Comparison of ENCODE assay signal across 17 cellular contexts in genomic region chr20:25353754-25354705, GRCh38. TPM values are rescaled to one million over a fixed set of nuclear protein-coding genes. Genes with fewer than 3 reads are reported as not detected.
A peak's percentile ranks its signal among the peaks of the same experiment; 100 is the strongest.
DNase-seq lines count a peak whose midpoint lies in the region; ATAC-seq and TF ChIP-seq lines count a peak whose summit lies in the region.
"Had no signal": no experiment of that assay in that cellular context is flagged by ENCODE, and none has a peak within 500 bp of the region (broad histone marks: within the 10 kb centered on the region; RNA-seq: fewer than 3 reads in every experiment).

No MANE protein-coding gene starts in this region.

- no peaks in the 10 kb centered on the region for H3K27me3 Mint-ChIP-seq in nephron (ENCODE audit: low read depth)
- no peaks in the 10 kb centered on the region for H3K27me3 Mint-ChIP-seq in endodermal cell (ENCODE audit: insufficient read depth)
- H3K27me3 Mint-ChIP-seq: activated naive CD8-positive, alpha-beta T cell treated with anti-CD3 and anti-CD28 coated beads, Interleukin-2, amount 10 ng/mL, durations not matched to agents 7 days and 5 days; central memory CD8-positive, alpha-beta T cell had no signal

- H3K4me1 ChIP-seq in HUES48 (ENCODE audit: control insufficient read depth, insufficient read depth, low read length) (peaks cover 62% of the 10 kb centered on the region), esophagus muscularis mucosa (peaks cover 14 to 38% (median 26%) of the 10 kb centered on the region in 4 donors), endodermal cell (ENCODE audit: control insufficient read depth, insufficient read depth, low read length) (no peaks in the 10 kb centered on the region)

- H3K27me3 ChIP-seq in HUES48 (ENCODE audit: control insufficient read depth, insufficient read depth, low read length) (no peaks in the 10 kb centered on the region), esophagus muscularis mucosa (no peaks in the 10 kb centered on the region), endodermal cell (ENCODE audit: control insufficient read depth, insufficient read depth, low read length, poor library complexity, severe bottlenecking) (no peaks in the 10 kb centered on the region)

- no peak for TF ChIP-seq POLR2A in esophagus muscularis mucosa (IDR thresholded peaks at IDR 0.05; ENCODE audit: low read depth)

- no peak overlapping the region for H3K4me3 Mint-ChIP-seq in nephron
- H3K4me3 Mint-ChIP-seq in endodermal cell: no peak overlapping the region
- H3K4me3 Mint-ChIP-seq: activated naive CD8-positive, alpha-beta T cell treated with anti-CD3 and anti-CD28 coated beads, Interleukin-2, amount 10 ng/mL, durations not matched to agents 7 days and 5 days; central memory CD8-positive, alpha-beta T cell had no signal

- 73% methylated on average over 15 of the region's 15 CpGs for WGBS in esophagus muscularis mucosa
- 84 to 86% methylated on average over 15 of the region's 15 CpGs for WGBS in endodermal cell (ENCODE audit: insufficient coverage in 1 of 2, insufficient read length in 1 of 2), 2 experiments

- TF ChIP-seq EP300 in esophagus muscularis mucosa (IDR thresholded peaks at IDR 0.05): no peak

- no peak for ATAC-seq in GM21529 (IDR thresholded peaks at IDR 0.05; ENCODE audit: unreplicated experiment)

- no peak overlapping the region; the same call in 1 of the 2 replicates for H3K9ac ChIP-seq in HUES48 (ENCODE audit: low read depth, low read length)
- no peak overlapping the region for H3K9ac ChIP-seq in endodermal cell (ENCODE audit: extremely low read depth, low read length, poor library complexity, severe bottlenecking)

- H3K9me3 ChIP-seq in HUES48 (ENCODE audit: control insufficient read depth, insufficient read depth, low read length) (no peaks in the 10 kb centered on the region), esophagus muscularis mucosa (no peaks in the 10 kb centered on the region), endodermal cell (ENCODE audit: control insufficient read depth, low read length) (no peaks in the 10 kb centered on the region)
- H3K9me3 ChIP-seq: thoracic aorta had no signal

- in situ Hi-C loops in GM13976 (cut with MboI; ENCODE audit: low sequenced_read_pairs, unreplicated experiment): no loop called here

- H3K36me3 Mint-ChIP-seq in nephron (ENCODE audit: low read depth) (peaks cover 18% of the 10 kb centered on the region), endodermal cell (ENCODE audit: low read depth) (peaks cover 4% of the 10 kb centered on the region)

- TF ChIP-seq CTCF in C4-2B (conservative IDR thresholded peaks at IDR 0.05) (no peak), nephron (IDR thresholded peaks at IDR 0.05; ENCODE audit: unreplicated experiment in 3 of 3) (no peak), esophagus muscularis mucosa (IDR thresholded peaks at IDR 0.05) (no peak), endodermal cell (conservative IDR thresholded peaks at IDR 0.05) (no peak), GM13976 (IDR thresholded peaks at IDR 0.05; ENCODE audit: borderline replicate concordance, control extremely low read depth, extremely low read depth, insufficient read depth, missing control alignments) (no peak)

- H3K27ac ChIP-seq in C4-2B: peak overlapping the region; percentile 87
- H3K27ac ChIP-seq in HUES48 (ENCODE audit: low read depth, low read length): peak overlapping the region; percentile 52
- peak overlapping the region; percentile 41 for H3K27ac ChIP-seq in cingulate gyrus (ENCODE audit: low read depth, low read length)
- no peak overlapping the region for H3K27ac ChIP-seq in esophagus muscularis mucosa (replicated peaks in 1 of 4)
- no peak overlapping the region for H3K27ac ChIP-seq in endodermal cell (ENCODE audit: low read depth, low read length)
- H3K27ac ChIP-seq: RWPE1, thoracic aorta had no signal

- intact Hi-C loops in esophagus muscularis mucosa (cut with DNase I): no loop called here

- no peaks in the 10 kb centered on the region for H3K9me3 Mint-ChIP-seq in nephron
- H3K9me3 Mint-ChIP-seq in endodermal cell: peaks cover 1% of the 10 kb centered on the region
- H3K9me3 Mint-ChIP-seq: central memory CD8-positive, alpha-beta T cell had no signal

- peak overlapping the region in 2 of 3 experiments; percentile 28 to 72 for H3K27ac Mint-ChIP-seq in nephron
- no peak overlapping the region for H3K27ac Mint-ChIP-seq in endodermal cell
- H3K27ac Mint-ChIP-seq: activated naive CD8-positive, alpha-beta T cell treated with anti-CD3 and anti-CD28 coated beads, Interleukin-2, amount 10 ng/mL, durations not matched to agents 7 days and 5 days had no signal

- H3K4me3 ChIP-seq in HUES48 (ENCODE audit: low read depth, low read length) (no peak overlapping the region), esophagus muscularis mucosa (no peak overlapping the region), endodermal cell (ENCODE audit: low read length) (no peak overlapping the region)
- H3K4me3 ChIP-seq: thoracic aorta had no signal

- H3K36me3 ChIP-seq in HUES48 (ENCODE audit: control insufficient read depth, insufficient read depth, low read length): no peaks in the 10 kb centered on the region
- H3K36me3 ChIP-seq in esophagus muscularis mucosa: no peaks in the 10 kb centered on the region
- no peaks in the 10 kb centered on the region for H3K36me3 ChIP-seq in endodermal cell (ENCODE audit: control insufficient read depth, insufficient read depth, low read length)
- H3K36me3 ChIP-seq: thoracic aorta had no signal

- DNase-seq in esophagus muscularis mucosa (ENCODE audit: extremely low spot score) (no peak), endodermal cell (no peak), GM13976 (ENCODE audit: low spot score) (no peak)
- DNase-seq: ACHN; activated CD4-positive, alpha-beta T cell treated with anti-CD3 and anti-CD28 coated beads for 4 hours; activated naive CD8-positive, alpha-beta T cell treated with anti-CD3 and anti-CD28 coated beads, Interleukin-2, amount 10 ng/mL, durations not matched to agents 7 days and 5 days; head of caudate nucleus; NCI-H187 treated with DMSO at 0.1 percent for 48 hours; T-helper 2 cell had no signal

- H3K4me1 Mint-ChIP-seq in nephron (peaks cover 13% of the 10 kb centered on the region), endodermal cell (peaks cover 29% of the 10 kb centered on the region)

RNA-seq across cellular contexts. Expression of gene ABHD12, which starts 36.6 kb away (rescaled TPM):
- total RNA-seq in esophagus muscularis mucosa (10 to 100 TPM; 27.0 to 41.6 (median 35.4) TPM), endodermal cell (10 to 100 TPM; 48.2 to 52.7 TPM)
- polyA plus RNA-seq in endodermal cell (2013, experiment 1 of 2): 34.8 TPM
- 35.4 TPM for polyA plus RNA-seq in endodermal cell (2013, experiment 2 of 2)

RNA-seq across cellular contexts. Expression of gene GINS1, which starts 53.4 kb away (rescaled TPM):
- total RNA-seq in esophagus muscularis mucosa (under 1 TPM; 0.33 to 0.63 (median 0.47) TPM), endodermal cell (10 to 100 TPM; 40.2 to 48.6 TPM)
- 26.7 TPM for polyA plus RNA-seq in endodermal cell (2013, experiment 1 of 2)
- polyA plus RNA-seq in endodermal cell (2013, experiment 2 of 2): 30.4 TPM

Comparison
In these comparisons a context has a peak if more than half of its experiments do, and no peak if none do; other contexts are left out.
1. H3K27ac ChIP-seq: peak in C4-2B (single experiment), HUES48 (single experiment) and cingulate gyrus (single experiment); none in esophagus muscularis mucosa (0 of 4) and endodermal cell (single experiment).
2. RNA of gene GINS1, which starts 53.4 kb away (total RNA-seq): 40.2 to 48.6 TPM in endodermal cell; 0.33 to 0.63 TPM in esophagus muscularis mucosa; every median in the first group is over 10 times any median in the second.